9 cellular contexts compared by ENCODE assay signal in genomic region chr15:73225358-73226015, GRCh38.
DNase-seq lines count a peak whose midpoint lies in the region; ATAC-seq, FAIRE-seq and TF ChIP-seq lines count a peak whose summit lies in the region.
"Had no signal": no experiment of that assay in that cellular context is flagged by ENCODE, and none has a peak within 500 bp of the region (broad histone marks: within the 10 kb centered on the region; RNA-seq: fewer than 3 reads in every experiment).

No MANE protein-coding gene starts in this region.

- peaks cover 5% of the 10 kb centered on the region for H3K4me1 Mint-ChIP-seq in activated T-cell treated with anti-CD3 and anti-CD28 coated beads, Interleukin-2, amount 50 U/mL, for 72 hours (ENCODE audit: low read depth)

- peak overlapping the region in 1 of 2 experiments; percentile 11 for H3K18ac ChIP-seq in mesenchymal stem cell (ENCODE audit: low read depth in 1 of 2, low read length in 2 of 2)

- H4K91ac ChIP-seq in mesenchymal stem cell (ENCODE audit: low read length), result no peak overlapping the region

- H3K27me3 ChIP-seq in mesenchymal stem cell (ENCODE audit: control insufficient read depth in 1 of 2, insufficient read depth in 1 of 2, low read length in 2 of 2) (no peaks in the 10 kb centered on the region), SJCRH30 (no peaks in the 10 kb centered on the region)

- H3K27ac Mint-ChIP-seq in activated T-cell treated with anti-CD3 and anti-CD28 coated beads, Interleukin-2, amount 50 U/mL, for 72 hours, result no peak overlapping the region

- H3K9ac ChIP-seq in mesenchymal stem cell (ENCODE audit: low read length), result no peak overlapping the region

- DNase-seq in A549 (ENCODE audit: low read depth in 1 of 2, low spot score in 1 of 2) (peak in 1 of 2 experiments; percentile 23), MV-4-11 (lab: John Stamatoyannopoulos, UW) (peak; percentile 13), mesenchymal stem cell (no peak), inferior parietal cortex (ENCODE audit: extremely low spot score) (no peak), SJCRH30 (no peak), activated gamma-delta T cell (lab: John Stamatoyannopoulos, UW) (no peak)
- DNase-seq in activated T-cell treated with anti-CD3 and anti-CD28 coated beads, Interleukin-2, amount 50 U/mL, for 72 hours, result peak; percentile 42 to 53

- ATAC-seq in A549, result no peak
- peak; percentile 64 to 94 for ATAC-seq in activated T-cell treated with anti-CD3 and anti-CD28 coated beads, Interleukin-2, amount 50 U/mL, for 72 hours (replicated peaks in 1 of 2)
- ATAC-seq in GM19397 (IDR thresholded peaks at IDR 0.05; ENCODE audit: unreplicated experiment), result no peak

- no peak for TF ChIP-seq EP300 in A549 (IDR thresholded peaks at IDR 0.05)

- H3K9me3 Mint-ChIP-seq in activated T-cell treated with anti-CD3 and anti-CD28 coated beads, Interleukin-2, amount 50 U/mL, for 72 hours, result peaks cover 1% of the 10 kb centered on the region in 2 donors

- H3K4me2 ChIP-seq in A549 (0 out of 3 replicates have a peak overlapping the region, but pooled peaks have one; percentile 15), mesenchymal stem cell (ENCODE audit: low read length, poor library complexity, severe bottlenecking) (no peak overlapping the region)

- CTCF ChIA-PET in A549 (lab: Yijun Ruan, JAX), result interaction anchor here (1.1 to 3.1 kb wide), 6 partner anchors 12 to 103 kb away, joined by 3 to 16 read pairs (median 4); no protein-coding TSS in a partner anchor

- H3K79me1 ChIP-seq in mesenchymal stem cell (replicated peaks; ENCODE audit: low read length, poor library complexity, severe bottlenecking), result peaks cover 19% of the 10 kb centered on the region

- no peak overlapping the region for H2AFZ ChIP-seq in mesenchymal stem cell (ENCODE audit: low read depth, low read length)

- H3K4me1 ChIP-seq in A549, result peaks cover 8% of the 10 kb centered on the region; the same call in 1 of the 3 replicates
- H3K4me1 ChIP-seq in mesenchymal stem cell (ENCODE audit: control insufficient read depth, insufficient read depth, low read depth, low read length), result peaks cover 5% of the 10 kb centered on the region
- no peaks in the 10 kb centered on the region for H3K4me1 ChIP-seq in SJCRH30

- H3K36me3 ChIP-seq in mesenchymal stem cell (ENCODE audit: control insufficient read depth in 1 of 2, insufficient read depth in 2 of 2, low read depth in 1 of 2, low read length in 2 of 2), result peaks cover 0 to 8% of the 10 kb centered on the region in 2 experiments
- H3K36me3 ChIP-seq in SJCRH30, result no peaks in the 10 kb centered on the region

- H3K4ac ChIP-seq in mesenchymal stem cell (ENCODE audit: low read depth in 1 of 2, low read length in 2 of 2), result no peak overlapping the region

- no peak overlapping the region for H2BK120ac ChIP-seq in mesenchymal stem cell (ENCODE audit: low read depth, low read length)

- no peak for TF ChIP-seq RAD21 in A549 (conservative IDR thresholded peaks at IDR 0.05 in 1 of 2, IDR thresholded peaks at IDR 0.05 in 1 of 2)

- no peak overlapping the region for H2BK15ac ChIP-seq in mesenchymal stem cell (ENCODE audit: low read depth, poor library complexity, severe bottlenecking)

- H3K14ac ChIP-seq in mesenchymal stem cell (ENCODE audit: low read length in 2 of 2), result no peak overlapping the region

- H3K23ac ChIP-seq in mesenchymal stem cell (ENCODE audit: low read length in 2 of 2), result peak overlapping the region in 1 of 2 experiments; percentile 60

- H3K27ac ChIP-seq in A549, result peak overlapping the region; percentile 27 to 71; a peak in 5 of 6 replicates
- H3K27ac ChIP-seq in mesenchymal stem cell (ENCODE audit: low read length, poor library complexity, severe bottlenecking), result no peak overlapping the region
- no peak overlapping the region for H3K27ac ChIP-seq in SJCRH30
- H3K27ac ChIP-seq: SK-N-MC had no signal

- H3K4me3 Mint-ChIP-seq in activated T-cell treated with anti-CD3 and anti-CD28 coated beads, Interleukin-2, amount 50 U/mL, for 72 hours, result no peak overlapping the region

- POLR2A ChIA-PET in A549 (lab: Yijun Ruan, JAX), result no interaction called here

- 89% methylated on average over 13 of the region's 13 CpGs for WGBS in A549 (ENCODE audit: missing lambda C conversion rate)
- WGBS in mesenchymal stem cell, result 92% methylated on average over 10 of the region's 13 CpGs

- H4K8ac ChIP-seq in mesenchymal stem cell (ENCODE audit: low read length), result peak overlapping the region; percentile 64

- no peak overlapping the region for H2BK5ac ChIP-seq in mesenchymal stem cell (ENCODE audit: low read depth, low read length, poor library complexity, severe bottlenecking)

- no peak for TF ChIP-seq CTCF in A549 (IDR thresholded peaks at IDR 0.05)

- peaks cover 0 to 4% of the 10 kb centered on the region in 2 donors for H3K36me3 Mint-ChIP-seq in activated T-cell treated with anti-CD3 and anti-CD28 coated beads, Interleukin-2, amount 50 U/mL, for 72 hours (ENCODE audit: insufficient read depth in 2 of 2)

- no peak overlapping the region for H2BK12ac ChIP-seq in mesenchymal stem cell (ENCODE audit: low read length in 2 of 2)

- H3K9me3 ChIP-seq in A549, result no peaks in the 10 kb centered on the region
- no peaks in the 10 kb centered on the region for H3K9me3 ChIP-seq in mesenchymal stem cell (ENCODE audit: control insufficient read depth, low read length)
- H3K9me3 ChIP-seq in SJCRH30 (replicated peaks), result no peaks in the 10 kb centered on the region

- FAIRE-seq in A549 (lab: Jason Lieb, UNC), result no peak

- H2AK5ac ChIP-seq in mesenchymal stem cell (ENCODE audit: low read length, severe bottlenecking), result no peak overlapping the region

- no peak for TF ChIP-seq POLR2A in A549 (IDR thresholded peaks at IDR 0.05; ENCODE audit: low read length)

- H3K27me3 Mint-ChIP-seq in activated T-cell treated with anti-CD3 and anti-CD28 coated beads, Interleukin-2, amount 50 U/mL, for 72 hours (ENCODE audit: low read depth), result no peaks in the 10 kb centered on the region

- H3K4me3 ChIP-seq in A549 (no peak overlapping the region), mesenchymal stem cell (ENCODE audit: insufficient read depth in 1 of 2, low read depth in 1 of 2, low read length in 2 of 2) (no peak overlapping the region), SJCRH30 (no peak overlapping the region)
- H3K4me3 ChIP-seq: SK-N-MC had no signal

TF ChIP-seq in A549, 52 proteins besides CTCF, POLR2A, EP300 and RAD21:
- TF ChIP-seq MAFK (IDR thresholded peaks at IDR 0.05; ENCODE audit: partially characterized antibody), result peak; percentile 13
- TF ChIP-seq BHLHE40 (IDR thresholded peaks at IDR 0.05; ENCODE audit: low read depth, low read length), result no peak

Comparison
In these comparisons a context has a peak if more than half of its experiments do, and no peak if none do; other contexts are left out.
1. ATAC-seq: peak in activated T-cell treated with anti-CD3 and anti-CD28 coated beads, Interleukin-2, amount 50 U/mL, for 72 hours (2 of 2); none in A549 (0 of 2) and GM19397 (single experiment).
2. DNase-seq: peak in MV-4-11 (single experiment) and activated T-cell treated with anti-CD3 and anti-CD28 coated beads, Interleukin-2, amount 50 U/mL, for 72 hours (2 of 2); none in mesenchymal stem cell (single experiment), inferior parietal cortex (single experiment), SJCRH30 (0 of 2) and activated gamma-delta T cell (single experiment).
3. H3K27ac ChIP-seq: peak in A549 (2 of 2); none in mesenchymal stem cell (single experiment) and SJCRH30 (single experiment).